ENCODE assay signal across 1 cellular context in genomic region chr5:132293992-132294727, GRCh38.
TF ChIP-seq lines count a peak whose summit lies in the region.

SLC22A4 (plus strand) TSS chr5:132294394; CDS start chr5:132294617, 223 bp downstream.

TF ChIP-seq in HepG2, 621 proteins besides CTCF, POLR2A, EP300 and RAD21 (continued from another document and continues in another):
- TF ChIP-seq ATF4 (CRISPR knock-in tag; IDR thresholded peaks at IDR 0.05) (peak in 1 of 2 experiments; percentile 25; a peak in 1 of 4 replicates), ZNF44 (CRISPR knock-in tag; IDR thresholded peaks at IDR 0.05) (0 out of 2 replicates have a peak, but pooled peaks have one; percentile 9), NR2F2 (IDR thresholded peaks at IDR 0.05; ENCODE audit: borderline replicate concordance, low read depth) (no peak), PBX2 (CRISPR knock-in tag; IDR thresholded peaks at IDR 0.05) (no peak), ZNF576 (CRISPR knock-in tag; IDR thresholded peaks at IDR 0.05) (no peak), ZBTB26 (CRISPR knock-in tag; IDR thresholded peaks at IDR 0.05; ENCODE audit: borderline replicate concordance) (no peak), ZBTB14 (CRISPR knock-in tag; IDR thresholded peaks at IDR 0.05) (peak; percentile 67), ZIK1 (CRISPR knock-in tag; IDR thresholded peaks at IDR 0.05; ENCODE audit: borderline replicate concordance, low read depth) (peak; percentile 47; the same call in 1 of the 2 replicates), CAMTA2 (CRISPR knock-in tag; IDR thresholded peaks at IDR 0.05; ENCODE audit: borderline replicate concordance) (0 out of 2 replicates have a peak, but pooled peaks have one; percentile 62), SALL2 (CRISPR knock-in tag; IDR thresholded peaks at IDR 0.05) (peak; percentile 81), RNF219 (CRISPR knock-in tag; IDR thresholded peaks at IDR 0.05) (no peak), ATF7-NPFF (CRISPR knock-in tag; IDR thresholded peaks at IDR 0.05; ENCODE audit: low read depth) (peak; percentile 81; the same call in 1 of the 2 replicates), ZNF451 (CRISPR knock-in tag; IDR thresholded peaks at IDR 0.05) (no peak), ZBTB49 (CRISPR knock-in tag; IDR thresholded peaks at IDR 0.05; ENCODE audit: borderline replicate concordance) (no peak), ZNF232 (CRISPR knock-in tag; IDR thresholded peaks at IDR 0.05; ENCODE audit: borderline replicate concordance) (peak; percentile 74; the same call in 1 of the 2 replicates), SKIL (CRISPR knock-in tag; IDR thresholded peaks at IDR 0.05; ENCODE audit: borderline replicate concordance) (peak; percentile 40; the same call in 1 of the 2 replicates), SAFB2 (CRISPR knock-in tag; IDR thresholded peaks at IDR 0.05; ENCODE audit: borderline replicate concordance, low read depth) (peak; percentile 31; the same call in 1 of the 2 replicates), NR0B2 (CRISPR knock-in tag; IDR thresholded peaks at IDR 0.05) (no peak), ZBTB2 (CRISPR knock-in tag; IDR thresholded peaks at IDR 0.05; ENCODE audit: low read depth) (0 out of 2 replicates have a peak, but pooled peaks have one; percentile 46), SRSF9 (IDR thresholded peaks at IDR 0.05; ENCODE audit: borderline replicate concordance, insufficient read depth, low read depth, low read length, poor library complexity, severe bottlenecking) (no peak), ZNF569 (CRISPR knock-in tag; IDR thresholded peaks at IDR 0.05; ENCODE audit: borderline replicate concordance) (no peak), MYNN (CRISPR knock-in tag; IDR thresholded peaks at IDR 0.05; ENCODE audit: low read depth) (0 out of 2 replicates have a peak, but pooled peaks have one; percentile 51), TEF (CRISPR knock-in tag; IDR thresholded peaks at IDR 0.05) (no peak), ZNF850 (CRISPR knock-in tag; conservative IDR thresholded peaks at IDR 0.05) (peak; percentile 92), MTERF4 (CRISPR knock-in tag; IDR thresholded peaks at IDR 0.05) (no peak; the same call in 1 of the 2 replicates), PHF5A (CRISPR knock-in tag; IDR thresholded peaks at IDR 0.05; ENCODE audit: low read depth, unreplicated experiment) (no peak), ZFYVE20 (CRISPR knock-in tag; IDR thresholded peaks at IDR 0.05; ENCODE audit: borderline replicate concordance, low read depth) (no peak), REXO4 (CRISPR knock-in tag; IDR thresholded peaks at IDR 0.05; ENCODE audit: borderline replicate concordance) (no peak), KDM5B (CRISPR knock-in tag; IDR thresholded peaks at IDR 0.05; ENCODE audit: borderline replicate concordance) (peak; percentile 73; the same call in 1 of the 2 replicates), ZNF703 (CRISPR knock-in tag; IDR thresholded peaks at IDR 0.05; ENCODE audit: borderline replicate concordance) (no peak), NR2F6 (IDR thresholded peaks at IDR 0.05) (no peak; the same call in 1 of the 2 replicates), NR2F6 (CRISPR knock-in tag; IDR thresholded peaks at IDR 0.05) (no peak), SALL1 (CRISPR knock-in tag; IDR thresholded peaks at IDR 0.05) (peak; percentile 69), ZGPAT (CRISPR knock-in tag; IDR thresholded peaks at IDR 0.05) (peak; percentile 66; the same call in 1 of the 2 replicates), TMF1 (CRISPR knock-in tag; IDR thresholded peaks at IDR 0.05; ENCODE audit: low read depth) (0 out of 2 replicates have a peak, but pooled peaks have one; percentile 0), FLYWCH1 (CRISPR knock-in tag; IDR thresholded peaks at IDR 0.05) (no peak), GATAD2A (CRISPR knock-in tag; IDR thresholded peaks at IDR 0.05) (peak; percentile 67), DDIT3 (CRISPR knock-in tag; IDR thresholded peaks at IDR 0.05) (no peak), EHMT2 (IDR thresholded peaks at IDR 0.05; ENCODE audit: borderline replicate concordance, low read depth, low read length) (no peak), ZNF781 (CRISPR knock-in tag; IDR thresholded peaks at IDR 0.05; ENCODE audit: borderline replicate concordance, not compliant biosample characterization) (peak; percentile 21)
